ENCODE assay signal across 3 cellular contexts in the genomic region with DNA sequence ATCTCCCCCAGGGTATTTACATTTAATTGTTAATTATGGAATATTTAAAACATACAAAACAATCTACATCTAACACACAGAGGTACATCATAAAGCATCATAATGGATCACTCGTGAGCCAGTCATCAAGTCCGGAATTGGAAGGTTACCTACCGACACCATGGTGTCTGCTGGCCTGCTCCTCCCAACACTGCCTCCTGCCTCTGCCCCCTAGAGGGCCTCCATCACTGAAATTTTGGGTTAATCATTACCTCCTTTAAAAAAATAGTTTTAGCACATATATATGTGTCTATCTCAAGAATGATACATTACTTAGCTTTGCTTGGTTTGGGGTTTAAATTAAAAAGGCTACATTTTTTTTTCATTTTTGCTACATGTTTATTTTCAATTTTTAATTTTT.
TF ChIP-seq lines count a peak whose summit lies in the region.

No MANE protein-coding gene starts in this region.

TF ChIP-seq in A549, 52 proteins besides CTCF, POLR2A, EP300 and RAD21 (continued from another document):
- TF ChIP-seq RNF2 (IDR thresholded peaks at IDR 0.05; ENCODE audit: borderline replicate concordance, low read depth) (no peak), NFE2L2 (conservative IDR thresholded peaks at IDR 0.05; ENCODE audit: low read length) (no peak), SREBF2 (IDR thresholded peaks at IDR 0.05) (no peak), HEYL (CRISPR knock-in tag; IDR thresholded peaks at IDR 0.05) (no peak), GATA3 (IDR thresholded peaks at IDR 0.05; ENCODE audit: borderline replicate concordance) (no peak), FOSL2 (IDR thresholded peaks at IDR 0.05) (no peak), FOSL2 (CRISPR knock-in tag; IDR thresholded peaks at IDR 0.05) (no peak), HOXA7 (CRISPR knock-in tag; IDR thresholded peaks at IDR 0.05) (no peak), ZNF302 (CRISPR knock-in tag; IDR thresholded peaks at IDR 0.05) (no peak)
- TF ChIP-seq, protein P1, sequence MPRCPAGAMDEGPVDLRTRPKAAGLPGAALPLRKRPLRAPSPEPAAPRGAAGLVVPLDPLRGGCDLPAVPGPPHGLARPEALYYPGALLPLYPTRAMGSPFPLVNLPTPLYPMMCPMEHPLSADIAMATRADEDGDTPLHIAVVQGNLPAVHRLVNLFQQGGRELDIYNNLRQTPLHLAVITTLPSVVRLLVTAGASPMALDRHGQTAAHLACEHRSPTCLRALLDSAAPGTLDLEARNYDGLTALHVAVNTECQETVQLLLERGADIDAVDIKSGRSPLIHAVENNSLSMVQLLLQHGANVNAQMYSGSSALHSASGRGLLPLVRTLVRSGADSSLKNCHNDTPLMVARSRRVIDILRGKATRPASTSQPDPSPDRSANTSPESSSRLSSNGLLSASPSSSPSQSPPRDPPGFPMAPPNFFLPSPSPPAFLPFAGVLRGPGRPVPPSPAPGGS (IDR thresholded peaks at IDR 0.05), result no peak
- TF ChIP-seq, protein P2, sequence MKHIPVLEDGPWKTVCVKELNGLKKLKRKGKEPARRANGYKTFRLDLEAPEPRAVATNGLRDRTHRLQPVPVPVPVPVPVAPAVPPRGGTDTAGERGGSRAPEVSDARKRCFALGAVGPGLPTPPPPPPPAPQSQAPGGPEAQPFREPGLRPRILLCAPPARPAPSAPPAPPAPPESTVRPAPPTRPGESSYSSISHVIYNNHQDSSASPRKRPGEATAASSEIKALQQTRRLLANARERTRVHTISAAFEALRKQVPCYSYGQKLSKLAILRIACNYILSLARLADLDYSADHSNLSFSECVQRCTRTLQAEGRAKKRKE (CRISPR knock-in tag; IDR thresholded peaks at IDR 0.05; ENCODE audit: low read depth), result no peak
- TF ChIP-seq, protein P3, sequence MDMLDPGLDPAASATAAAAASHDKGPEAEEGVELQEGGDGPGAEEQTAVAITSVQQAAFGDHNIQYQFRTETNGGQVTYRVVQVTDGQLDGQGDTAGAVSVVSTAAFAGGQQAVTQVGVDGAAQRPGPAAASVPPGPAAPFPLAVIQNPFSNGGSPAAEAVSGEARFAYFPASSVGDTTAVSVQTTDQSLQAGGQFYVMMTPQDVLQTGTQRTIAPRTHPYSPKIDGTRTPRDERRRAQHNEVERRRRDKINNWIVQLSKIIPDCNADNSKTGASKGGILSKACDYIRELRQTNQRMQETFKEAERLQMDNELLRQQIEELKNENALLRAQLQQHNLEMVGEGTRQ (IDR thresholded peaks at IDR 0.05), result no peak

TF ChIP-seq in GM23338, 12 proteins besides CTCF, POLR2A, EP300 and RAD21 (continued from another document):
- TF ChIP-seq, protein P4, sequence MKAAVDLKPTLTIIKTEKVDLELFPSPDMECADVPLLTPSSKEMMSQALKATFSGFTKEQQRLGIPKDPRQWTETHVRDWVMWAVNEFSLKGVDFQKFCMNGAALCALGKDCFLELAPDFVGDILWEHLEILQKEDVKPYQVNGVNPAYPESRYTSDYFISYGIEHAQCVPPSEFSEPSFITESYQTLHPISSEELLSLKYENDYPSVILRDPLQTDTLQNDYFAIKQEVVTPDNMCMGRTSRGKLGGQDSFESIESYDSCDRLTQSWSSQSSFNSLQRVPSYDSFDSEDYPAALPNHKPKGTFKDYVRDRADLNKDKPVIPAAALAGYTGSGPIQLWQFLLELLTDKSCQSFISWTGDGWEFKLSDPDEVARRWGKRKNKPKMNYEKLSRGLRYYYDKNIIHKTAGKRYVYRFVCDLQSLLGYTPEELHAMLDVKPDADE (IDR thresholded peaks at IDR 0.05), result no peak

TF ChIP-seq in WTC11, 78 proteins besides CTCF, POLR2A, EP300 and RAD21:
- TF ChIP-seq, protein P5, sequence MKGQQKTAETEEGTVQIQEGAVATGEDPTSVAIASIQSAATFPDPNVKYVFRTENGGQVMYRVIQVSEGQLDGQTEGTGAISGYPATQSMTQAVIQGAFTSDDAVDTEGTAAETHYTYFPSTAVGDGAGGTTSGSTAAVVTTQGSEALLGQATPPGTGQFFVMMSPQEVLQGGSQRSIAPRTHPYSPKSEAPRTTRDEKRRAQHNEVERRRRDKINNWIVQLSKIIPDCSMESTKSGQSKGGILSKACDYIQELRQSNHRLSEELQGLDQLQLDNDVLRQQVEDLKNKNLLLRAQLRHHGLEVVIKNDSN (CRISPR knock-in tag; IDR thresholded peaks at IDR 0.05), result no peak
TF ChIP-seq in WTC11: peak in this region for 0.
